In the genomic region with DNA sequence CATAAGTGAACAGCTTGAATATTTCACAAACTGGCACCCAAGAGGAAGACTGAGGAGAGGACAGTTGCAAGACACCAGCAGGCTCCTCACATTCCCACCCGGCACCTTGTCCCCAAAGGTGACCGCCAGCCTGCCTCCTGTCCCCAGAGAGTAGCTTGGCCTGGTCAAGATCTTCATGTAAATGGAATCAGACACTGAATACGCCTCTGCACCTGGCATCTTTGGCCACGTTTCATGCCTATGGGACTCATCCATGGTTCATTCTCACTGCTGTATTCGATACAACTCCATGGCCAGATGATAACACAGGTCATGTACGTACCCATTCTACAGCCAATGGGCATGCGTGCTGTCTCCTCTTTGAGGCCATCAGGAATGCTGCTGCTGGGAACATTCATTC, we compare ENCODE assay signal across 1 cellular context.
TF ChIP-seq lines count a peak whose summit lies in the region.

No MANE protein-coding gene starts in this region.

TF ChIP-seq in GM12878, 131 proteins besides CTCF, POLR2A, EP300 and RAD21 (continued from another document):
- no peak for TF ChIP-seq E4F1 (IDR thresholded peaks at IDR 0.05; ENCODE audit: borderline replicate concordance, partially characterized antibody)
